ENCODE assay signal across 16 cellular contexts in the genomic region with DNA sequence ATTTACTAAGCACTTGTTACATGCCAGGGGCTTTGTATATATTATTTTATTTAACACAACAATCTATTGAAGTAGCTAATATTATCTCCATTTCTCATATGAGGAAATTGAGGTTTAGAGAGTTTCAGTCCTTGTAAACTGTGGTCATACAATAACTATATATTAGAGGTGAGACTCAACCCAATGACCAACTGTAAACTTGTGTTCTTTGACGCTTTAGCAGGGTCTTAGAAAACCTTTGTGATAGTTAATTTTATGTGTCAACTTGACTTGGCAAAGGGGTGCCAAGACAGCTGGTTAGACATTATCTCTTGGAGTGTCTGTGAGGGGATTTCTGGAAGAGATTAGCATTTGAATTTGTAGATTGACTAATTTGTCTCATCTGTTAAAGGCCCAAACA.
A peak's percentile ranks its signal among the peaks of the same experiment; 100 is the strongest.
DNase-seq lines count a peak whose midpoint lies in the region; ATAC-seq and TF ChIP-seq lines count a peak whose summit lies in the region.
"Had no signal": no experiment of that assay in that cellular context is flagged by ENCODE, and none has a peak within 500 bp of the region (broad histone marks: within the 10 kb centered on the region; RNA-seq: fewer than 3 reads in every experiment).

No MANE protein-coding gene starts in this region.

- intact Hi-C loops in mammary epithelial cell (cut with micrococcal nuclease) (no loop called here), vagina (cut with DNase I) (no loop called here)

- DNase-seq in GM12865 (ENCODE audit: low read depth) (peak; percentile 50), smooth muscle cell (lab: John Stamatoyannopoulos, UW; ENCODE audit: unreplicated experiment) (no peak), mammary epithelial cell (no peak), vagina (ENCODE audit: extremely low spot score in 2 of 2) (no peak), NCI-H1436 (lab: John Stamatoyannopoulos, UW) (no peak)
- DNase-seq: amygdala; effector CD8-positive, alpha-beta T cell; head of caudate nucleus; mesenchymal stem cell; MG63; NCI-H446 had no signal

- H3K36me3 ChIP-seq in smooth muscle cell (ENCODE audit: low read depth), result no peaks in the 10 kb centered on the region
- H3K36me3 ChIP-seq in mammary epithelial cell (ENCODE audit: insufficient read depth, low read length), result no peaks in the 10 kb centered on the region
- no peaks in the 10 kb centered on the region for H3K36me3 ChIP-seq in vagina
- H3K36me3 ChIP-seq: MG63, prostate gland had no signal

- ATAC-seq in GM19351 (IDR thresholded peaks at IDR 0.05; ENCODE audit: unreplicated experiment) (peak; percentile 85), HG02798 (IDR thresholded peaks at IDR 0.05; ENCODE audit: poor library complexity, unreplicated experiment) (peak; percentile 68), HG03460 (IDR thresholded peaks at IDR 0.05; ENCODE audit: unreplicated experiment) (peak; percentile 72)

- CTCF ChIA-PET in mammary epithelial cell (lab: Charles Lee; ENCODE audit: low non-redundant PET), result no interaction called here

- dilution Hi-C loops in mammary epithelial cell (cut with HindIII; ENCODE audit: low sequenced_read_pairs), result no loop called here

- no TSS peak for BruUV-seq in mammary epithelial cell (replicated peaks; lab: Mats Ljungman, UMichigan)

- H3K79me2 ChIP-seq in smooth muscle cell (ENCODE audit: low read depth) (no peaks in the 10 kb centered on the region), mammary epithelial cell (ENCODE audit: insufficient read depth, low read length) (no peaks in the 10 kb centered on the region)

- WGBS in smooth muscle cell (ENCODE audit: low lambda C conversion rate), result 82% methylated on average over 1 of the region's 1 CpG
- whole genome bisulfite sequencing in mammary epithelial cell (ENCODE audit: low coverage, missing lambda C conversion rate), result 95% methylated on average over 1 of the region's 1 CpG

- H3K9ac ChIP-seq in smooth muscle cell (ENCODE audit: low read depth) (no peak overlapping the region), mammary epithelial cell (ENCODE audit: insufficient read depth, low read length) (no peak overlapping the region)

- in situ Hi-C loops in mammary epithelial cell (cut with MboI; ENCODE audit: low sequenced_read_pairs in 2 of 2), result no loop called here

- H3K27ac ChIP-seq in smooth muscle cell (ENCODE audit: low read depth) (no peak overlapping the region), mammary epithelial cell (ENCODE audit: insufficient read depth, low read depth, low read length) (no peak overlapping the region), vagina (no peak overlapping the region)
- H3K27ac ChIP-seq: prostate gland, SK-N-MC had no signal

- H2AFZ ChIP-seq in smooth muscle cell (ENCODE audit: low read depth) (no peak overlapping the region), mammary epithelial cell (ENCODE audit: low read depth, low read length) (no peak overlapping the region)

- H3K4me1 ChIP-seq in smooth muscle cell (ENCODE audit: low read depth) (no peaks in the 10 kb centered on the region), mammary epithelial cell (ENCODE audit: insufficient read depth, low read length) (peaks cover 5% of the 10 kb centered on the region), vagina (no peaks in the 10 kb centered on the region)
- H3K4me1 ChIP-seq: prostate gland had no signal

- H4K20me1 ChIP-seq in smooth muscle cell (ENCODE audit: low read depth) (no peaks in the 10 kb centered on the region), mammary epithelial cell (ENCODE audit: insufficient read depth, low read length) (no peaks in the 10 kb centered on the region)

- H3K4me2 ChIP-seq in smooth muscle cell (no peak overlapping the region), mammary epithelial cell (ENCODE audit: insufficient read depth, low read depth, low read length) (no peak overlapping the region)

- TF ChIP-seq CTCF in GM12865 (IDR thresholded peaks at IDR 0.05; ENCODE audit: insufficient read depth, low read depth, low read length, missing control alignments) (no peak), smooth muscle cell (IDR thresholded peaks at IDR 0.05; ENCODE audit: borderline replicate concordance, insufficient read depth, poor library complexity, severe bottlenecking) (no peak), mammary epithelial cell (conservative IDR thresholded peaks at IDR 0.05 in 1 of 2, IDR thresholded peaks at IDR 0.05 in 1 of 2; ENCODE audit: extremely low read depth in 1 of 2, insufficient read depth in 1 of 2, low read depth in 1 of 2, low read length in 2 of 2) (no peak), vagina (IDR thresholded peaks at IDR 0.05) (no peak)

- no peak for TF ChIP-seq POLR2A in vagina (IDR thresholded peaks at IDR 0.05)

- H3K4me3 ChIP-seq in GM12865 (ENCODE audit: low read depth, low read length), result no peak overlapping the region
- H3K4me3 ChIP-seq in smooth muscle cell, result no peak overlapping the region
- no peak overlapping the region for H3K4me3 ChIP-seq in mammary epithelial cell (replicated peaks in 1 of 3; ENCODE audit: insufficient read depth in 1 of 3, low read depth in 2 of 3, low read length in 3 of 3)
- no peak overlapping the region for H3K4me3 ChIP-seq in vagina
- H3K4me3 ChIP-seq: MG63, prostate gland, SK-N-MC had no signal

- H3K9me3 ChIP-seq in smooth muscle cell (replicated peaks; ENCODE audit: low read depth), result no peaks in the 10 kb centered on the region
- peaks cover 2% of the 10 kb centered on the region for H3K9me3 ChIP-seq in mammary epithelial cell (replicated peaks; ENCODE audit: insufficient read depth, low read length)
- H3K9me3 ChIP-seq in vagina, result no peaks in the 10 kb centered on the region
- H3K9me3 ChIP-seq: prostate gland had no signal

- H3F3A ChIP-seq in smooth muscle cell (ENCODE audit: low read depth), result no peaks in the 10 kb centered on the region

- no peaks in the 10 kb centered on the region for H3K27me3 ChIP-seq in smooth muscle cell (ENCODE audit: low read depth)
- peaks cover 28% of the 10 kb centered on the region for H3K27me3 ChIP-seq in mammary epithelial cell (ENCODE audit: insufficient read depth, low read length)
- H3K27me3 ChIP-seq in vagina, result no peaks in the 10 kb centered on the region
- H3K27me3 ChIP-seq: MG63 had no signal
